Comparison of ENCODE assay signal across 9 cellular contexts in genomic region chr5:51382759-51383493, GRCh38. TPM values are rescaled to one million over a fixed set of nuclear protein-coding genes. Genes with fewer than 3 reads are reported as not detected.
DNase-seq lines count a peak whose midpoint lies in the region; FAIRE-seq and TF ChIP-seq lines count a peak whose summit lies in the region.
"Had no signal": no experiment of that assay in that cellular context is flagged by ENCODE, and none has a peak within 500 bp of the region (broad histone marks: within the 10 kb centered on the region; RNA-seq: fewer than 3 reads in every experiment).

Gene ISL1, plus strand, starts transcription at chr5:51383448. Its CDS starts 224 bp downstream, at chr5:51383672.

- no peaks in the 10 kb centered on the region for H3F3A ChIP-seq in neural cell (ENCODE audit: insufficient read depth, low read length, poor library complexity, severe bottlenecking)

- H3K4me2 ChIP-seq in neural cell (ENCODE audit: low read length) = peak within 1 kb of the TSS; percentile 73

- H3K4me3 ChIP-seq in esophagus squamous epithelium = peak within 1 kb of the TSS; percentile 15 to 56 (median 40)
- peak within 1 kb of the TSS; percentile 82 for H3K4me3 ChIP-seq in neural cell (ENCODE audit: low read length)

- WGBS in esophagus squamous epithelium, 2 donors = 0 to 9% methylated on average over 9 to 27 of the region's 73 CpGs

- H3K9me2 ChIP-seq in neural cell (ENCODE audit: insufficient read depth, low read length) = no peaks in the 10 kb centered on the region

- H3K27me3 ChIP-seq in esophagus squamous epithelium = peaks cover 14 to 100% (median 33%) of the 10 kb centered on the region in 4 donors
- H3K27me3 ChIP-seq in neural cell (ENCODE audit: insufficient read depth, low read depth, low read length) = peaks cover 91% of the 10 kb centered on the region

- H3K36me3 ChIP-seq in esophagus squamous epithelium (no peaks in the 10 kb centered on the region), neural cell (ENCODE audit: insufficient read depth, low read length) (no peaks in the 10 kb centered on the region)

- H2AFZ ChIP-seq in neural cell (ENCODE audit: low read depth, low read length) = no peak within 1 kb of the TSS

- H4K20me1 ChIP-seq in neural cell (ENCODE audit: insufficient read depth) = peaks cover 2% of the 10 kb centered on the region

- TF ChIP-seq EP300 in neural cell (conservative IDR thresholded peaks at IDR 0.05; ENCODE audit: poor library complexity, severe bottlenecking) = peak; percentile 46

- TF ChIP-seq RAD21 in neural cell (conservative IDR thresholded peaks at IDR 0.05) = no peak

- H3K27ac ChIP-seq in RWPE1 (peak within 1 kb of the TSS; percentile 92), esophagus squamous epithelium (no peak within 1 kb of the TSS), neural cell (ENCODE audit: low read length) (peak within 1 kb of the TSS; percentile 77)

- intact Hi-C loops in esophagus squamous epithelium (cut with DNase I) = no loop called here

- CTCF ChIA-PET in RWPE1 (lab: Yijun Ruan, JAX) = interaction anchor here (0.6 to 2.3 kb wide), 6 partner anchors 110 to 1459 kb away, joined by 3 to 7 read pairs (median 4); no protein-coding TSS in a partner anchor

- peak; percentile 92 for DNase-seq in COLO668 (lab: John Stamatoyannopoulos, UW; ENCODE audit: unreplicated experiment)
- peak; percentile 76 for DNase-seq in HS-5 (ENCODE audit: low read depth)
- peak; percentile 97 for DNase-seq in RWPE1 (ENCODE audit: low spot score)
- DNase-seq in esophagus squamous epithelium (lab: John Stamatoyannopoulos, UW) = no peak
- DNase-seq in GM12891 (ENCODE audit: insufficient read length, low spot score) = no peak
- DNase-seq in activated gamma-delta T cell (lab: John Stamatoyannopoulos, UW) = no peak
- DNase-seq in superior temporal gyrus (ENCODE audit: extremely low spot score) = no peak

- no peak for FAIRE-seq in GM12891 (lab: Jason Lieb, UNC)
- FAIRE-seq: colon had no signal

- H3K79me2 ChIP-seq in neural cell (replicated peaks; ENCODE audit: insufficient read depth, low read length) = peaks cover 97% of the 10 kb centered on the region

- peak in 2 of 4 donors; percentile 16 to 69 for TF ChIP-seq POLR2A in esophagus squamous epithelium (IDR thresholded peaks at IDR 0.05)
- no peak for TF ChIP-seq POLR2A in GM12891 (IDR thresholded peaks at IDR 0.05; ENCODE audit: low read depth, low read length)

- H3K4me1 ChIP-seq in esophagus squamous epithelium = peaks cover 3 to 41% (median 16%) of the 10 kb centered on the region in 3 donors

- TF ChIP-seq CTCF in RWPE1 (conservative IDR thresholded peaks at IDR 0.05; ENCODE audit: low read depth) = no peak; the same call in 1 of the 2 replicates
- peak in 1 of 6 experiments; percentile 11 for TF ChIP-seq CTCF in esophagus squamous epithelium (IDR thresholded peaks at IDR 0.05)
- TF ChIP-seq CTCF in neural cell (IDR thresholded peaks at IDR 0.05; ENCODE audit: poor library complexity, severe bottlenecking) = peak; percentile 21

- POLR2A ChIA-PET in RWPE1 (lab: Yijun Ruan, JAX; ENCODE audit: low non-redundant PET) = interaction anchor here (0.6 to 1.2 kb wide), 4 partner anchors 9 to 459 kb away, joined by 3 to 6 read pairs (median 4); no protein-coding TSS in a partner anchor

- H3K9me3 ChIP-seq in esophagus squamous epithelium (no peaks in the 10 kb centered on the region), neural cell (ENCODE audit: low read length) (no peaks in the 10 kb centered on the region)

- peak within 1 kb of the TSS; percentile 82 for H3K9ac ChIP-seq in neural cell (ENCODE audit: low read length)

TF ChIP-seq in neural cell, 6 proteins besides CTCF, POLR2A, EP300 and RAD21:
- TF ChIP-seq EZH2 (IDR thresholded peaks at IDR 0.05; ENCODE audit: borderline replicate concordance, insufficient read depth, low read length, poor library complexity, severe bottlenecking) (no peak), TAF1 (IDR thresholded peaks at IDR 0.05; ENCODE audit: low read depth) (peak; percentile 88), SMC3 (conservative IDR thresholded peaks at IDR 0.05; ENCODE audit: poor library complexity) (peak; percentile 38), POLR2AphosphoS5 (IDR thresholded peaks at IDR 0.05) (peak; percentile 94), MXI1 (conservative IDR thresholded peaks at IDR 0.05; ENCODE audit: poor library complexity, severe bottlenecking) (no peak)
- TF ChIP-seq, protein P1, sequence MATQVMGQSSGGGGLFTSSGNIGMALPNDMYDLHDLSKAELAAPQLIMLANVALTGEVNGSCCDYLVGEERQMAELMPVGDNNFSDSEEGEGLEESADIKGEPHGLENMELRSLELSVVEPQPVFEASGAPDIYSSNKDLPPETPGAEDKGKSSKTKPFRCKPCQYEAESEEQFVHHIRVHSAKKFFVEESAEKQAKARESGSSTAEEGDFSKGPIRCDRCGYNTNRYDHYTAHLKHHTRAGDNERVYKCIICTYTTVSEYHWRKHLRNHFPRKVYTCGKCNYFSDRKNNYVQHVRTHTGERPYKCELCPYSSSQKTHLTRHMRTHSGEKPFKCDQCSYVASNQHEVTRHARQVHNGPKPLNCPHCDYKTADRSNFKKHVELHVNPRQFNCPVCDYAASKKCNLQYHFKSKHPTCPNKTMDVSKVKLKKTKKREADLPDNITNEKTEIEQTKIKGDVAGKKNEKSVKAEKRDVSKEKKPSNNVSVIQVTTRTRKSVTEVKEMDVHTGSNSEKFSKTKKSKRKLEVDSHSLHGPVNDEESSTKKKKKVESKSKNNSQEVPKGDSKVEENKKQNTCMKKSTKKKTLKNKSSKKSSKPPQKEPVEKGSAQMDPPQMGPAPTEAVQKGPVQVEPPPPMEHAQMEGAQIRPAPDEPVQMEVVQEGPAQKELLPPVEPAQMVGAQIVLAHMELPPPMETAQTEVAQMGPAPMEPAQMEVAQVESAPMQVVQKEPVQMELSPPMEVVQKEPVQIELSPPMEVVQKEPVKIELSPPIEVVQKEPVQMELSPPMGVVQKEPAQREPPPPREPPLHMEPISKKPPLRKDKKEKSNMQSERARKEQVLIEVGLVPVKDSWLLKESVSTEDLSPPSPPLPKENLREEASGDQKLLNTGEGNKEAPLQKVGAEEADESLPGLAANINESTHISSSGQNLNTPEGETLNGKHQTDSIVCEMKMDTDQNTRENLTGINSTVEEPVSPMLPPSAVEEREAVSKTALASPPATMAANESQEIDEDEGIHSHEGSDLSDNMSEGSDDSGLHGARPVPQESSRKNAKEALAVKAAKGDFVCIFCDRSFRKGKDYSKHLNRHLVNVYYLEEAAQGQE (IDR thresholded peaks at IDR 0.05; ENCODE audit: borderline replicate concordance) = peak; percentile 7

TF ChIP-seq in GM12891, 5 proteins besides CTCF, POLR2A, EP300 and RAD21:
- TF ChIP-seq PAX5 (IDR thresholded peaks at IDR 0.05; ENCODE audit: insufficient read depth, low read length, severe bottlenecking) (no peak), TAF1 (IDR thresholded peaks at IDR 0.05; ENCODE audit: low read depth, low read length) (no peak), POLR2AphosphoS5 (IDR thresholded peaks at IDR 0.05; ENCODE audit: low read depth, low read length) (no peak), SPI1 (IDR thresholded peaks at IDR 0.05; ENCODE audit: low read depth, low read length) (no peak)

RNA-seq across cellular contexts. Expression of gene ISL1, which starts in this region (rescaled TPM):
- under 1 TPM in 1 of 4 donors, not detected in 3; 0.13 TPM for total RNA-seq in esophagus squamous epithelium
- polyA plus RNA-seq in neural cell = 27.6 and 33.6 TPM in 2 replicates
- polyA minus RNA-seq in neural cell = 47.5 and 49.4 TPM in 2 replicates
- polyA plus RNA-seq in GM12891 (2012; ENCODE audit: low read depth, missing spikeins) = not detected

Comparison
In these comparisons a context has a peak if more than half of its experiments do, and no peak if none do; other contexts are left out.
1. DNase-seq: peak in COLO668 (single experiment), HS-5 (single experiment) and RWPE1 (single experiment); none in esophagus squamous epithelium (single experiment), GM12891 (single experiment), activated gamma-delta T cell (single experiment) and superior temporal gyrus (single experiment).
2. H3K27ac ChIP-seq: peak in RWPE1 (single experiment) and neural cell (single experiment); none in esophagus squamous epithelium (0 of 4).